ENCODE assay signal across 8 cellular contexts in genomic region chr5:96868603-96869371, GRCh38. TPM values are rescaled to one million over a fixed set of nuclear protein-coding genes. Genes with fewer than 3 reads are reported as not detected.
A peak's percentile ranks its signal among the peaks of the same experiment; 100 is the strongest.
DNase-seq lines count a peak whose midpoint lies in the region; ATAC-seq, FAIRE-seq and TF ChIP-seq lines count a peak whose summit lies in the region.

No MANE protein-coding gene starts in this region.

- TF ChIP-seq CTCF in A549 (IDR thresholded peaks at IDR 0.05) (peak; percentile 87), GM10266 (IDR thresholded peaks at IDR 0.05; ENCODE audit: control insufficient read depth, insufficient read depth, low read depth, missing control alignments) (peak; percentile 96), epithelial cell of esophagus (IDR thresholded peaks at IDR 0.05; ENCODE audit: insufficient read depth, low read depth, low read length, missing control alignments) (peak; percentile 100)

- CTCF ChIA-PET in A549 (lab: Yijun Ruan, JAX), result interaction anchor here (0.6 to 5.0 kb wide), 49 partner anchors 8 to 1088 kb away, joined by 3 to 30 read pairs (median 3); partner anchors contain the start of genes ERAP1, ERAP2, LIX1 and LNPEP

- POLR2A ChIA-PET in A549 (lab: Yijun Ruan, JAX), result interaction anchor here (1.0 to 1.2 kb wide), 2 partner anchors 61 to 67 kb away, joined by 3 to 4 read pairs; partner anchors contain the start of gene LNPEP
- POLR2A ChIA-PET in naive thymus-derived CD8-positive, alpha-beta T cell (lab: Charles Lee), result interaction anchor here (0.6 to 2.3 kb wide), 11 partner anchors 25 to 295 kb away, joined by 3 to 11 read pairs (median 4); partner anchors contain the start of genes ERAP1 and LNPEP

- H3K9me3 ChIP-seq in A549, result no peaks in the 10 kb centered on the region
- H3K9me3 ChIP-seq in HAP-1, result no peaks in the 10 kb centered on the region

- peak; percentile 84 to 92 for TF ChIP-seq RAD21 in A549 (conservative IDR thresholded peaks at IDR 0.05 in 1 of 2, IDR thresholded peaks at IDR 0.05 in 1 of 2)

- peak; percentile 54 to 76 for DNase-seq in A549 (ENCODE audit: low read depth in 1 of 2, low spot score in 1 of 2)
- DNase-seq in GM10266 (ENCODE audit: extremely low spot score), result peak; percentile 56
- DNase-seq in HAP-1 (ENCODE audit: low spot score in 2 of 2), result peak; percentile 28 to 61
- peak; percentile 67 for DNase-seq in LHCN-M2 (ENCODE audit: low read depth)
- peak; percentile 82 for DNase-seq in SK-MEL-5 (ENCODE audit: low read depth, low spot score)
- DNase-seq in epithelial cell of esophagus (ENCODE audit: low read depth), result peak; percentile 75
- DNase-seq in naive thymus-derived CD8-positive, alpha-beta T cell, result peak in 6 of 10 donors; percentile 25 to 71 (median 52)
- no peak for DNase-seq in T-helper 9 cell

- H3K36me3 ChIP-seq in HAP-1 (replicated peaks), result no peaks in the 10 kb centered on the region

- H3K9me3 Mint-ChIP-seq in naive thymus-derived CD8-positive, alpha-beta T cell, result no peaks in the 10 kb centered on the region

- H3K4me3 Mint-ChIP-seq in naive thymus-derived CD8-positive, alpha-beta T cell, result peak overlapping the region in 1 of 10 donors; percentile 11

- TF ChIP-seq EP300 in A549 (IDR thresholded peaks at IDR 0.05), result no peak

- no peak for TF ChIP-seq POLR2A in A549 (IDR thresholded peaks at IDR 0.05; ENCODE audit: low read length)

- H3K4me3 ChIP-seq in A549 (no peak overlapping the region), HAP-1 (no peak overlapping the region), epithelial cell of esophagus (ENCODE audit: low read length) (no peak overlapping the region)

- peaks cover 0 to 3% (median 0%) of the 10 kb centered on the region in 5 donors for H3K27me3 Mint-ChIP-seq in naive thymus-derived CD8-positive, alpha-beta T cell

- peak; percentile 95 to 98 for ATAC-seq in A549
- peak; percentile 97 to 98 for ATAC-seq in naive thymus-derived CD8-positive, alpha-beta T cell

- H3K27me3 ChIP-seq in HAP-1 (ENCODE audit: low read depth), result no peaks in the 10 kb centered on the region; the same call in 1 of the 2 replicates

- no peaks in the 10 kb centered on the region for H3K36me3 Mint-ChIP-seq in naive thymus-derived CD8-positive, alpha-beta T cell

- 20% methylated on average over 6 of the region's 6 CpGs for WGBS in A549 (ENCODE audit: missing lambda C conversion rate)

- in situ Hi-C loops in HAP-1 (cut with MboI; ENCODE audit: low sequenced_read_pairs), result no loop called here
- in situ Hi-C loops in SK-MEL-5 (cut with HindIII; ENCODE audit: low pct_unique_long_range_greater_than_20kb, low sequenced_read_pairs), result no loop called here

- H3K4me2 ChIP-seq in A549, result no peak overlapping the region

- no peaks in the 10 kb centered on the region for H3K4me1 ChIP-seq in A549
- H3K4me1 ChIP-seq in HAP-1, result no peaks in the 10 kb centered on the region

- peaks cover 16 to 47% (median 39%) of the 10 kb centered on the region in 4 donors for H3K4me1 Mint-ChIP-seq in naive thymus-derived CD8-positive, alpha-beta T cell

- peak overlapping the region in 2 of 10 donors; percentile 20 to 84 for H3K27ac Mint-ChIP-seq in naive thymus-derived CD8-positive, alpha-beta T cell

- FAIRE-seq in A549 (lab: Jason Lieb, UNC), result peak; percentile 97

- H3K27ac ChIP-seq in A549, result no peak overlapping the region

TF ChIP-seq in A549, 52 proteins besides CTCF, POLR2A, EP300 and RAD21:
- TF ChIP-seq JUNB (IDR thresholded peaks at IDR 0.05) (no peak), ZNF302 (CRISPR knock-in tag; IDR thresholded peaks at IDR 0.05) (no peak), GATA3 (IDR thresholded peaks at IDR 0.05; ENCODE audit: borderline replicate concordance) (no peak), SMC3 (IDR thresholded peaks at IDR 0.05) (peak; percentile 82)

RNA-seq across cellular contexts. Expression of gene ERAP2, which starts 7.5 kb away (rescaled TPM):
- polyA plus RNA-seq in A549 (2011; rRNA removed) (2.2 and 3.3 TPM in 2 replicates), A549 (2017; fragmentation: RNase III; extraction: RNeasy Plus Mini Kit Qiagen cat#74134 plus additional on column Dnase treatment) (0.96 to 1.5 TPM (median 1.0 TPM) in 3 replicates)
- 0.28 and 0.36 TPM in 2 replicates for polyA plus RNA-seq in A549 (2012; cell fraction: cytosol; rRNA removed)
- polyA plus RNA-seq in A549 (2012; cell fraction: nucleus; rRNA removed), result 0.44 and 0.67 TPM in 2 replicates
- polyA minus RNA-seq in A549 (2011; rRNA and poly(A)+ RNA removed), result 3.3 and 3.5 TPM in 2 replicates
- 19.3 and 26.9 TPM in 2 replicates for total RNA-seq in LHCN-M2 (2014; rRNA removed)
- polyA plus RNA-seq in LHCN-M2 (2012), result 7.4 TPM
- 2.4 and 3.5 TPM in 2 replicates for total RNA-seq in SK-MEL-5 (2014; rRNA removed; shearing (Covaris generic))
- 2.6 and 2.8 TPM in 2 replicates for polyA plus RNA-seq in SK-MEL-5 (2015; cell fraction: cytosol; rRNA removed)
- 3.9 and 6.9 TPM in 2 replicates for polyA plus RNA-seq in SK-MEL-5 (2015; cell fraction: nucleus; rRNA removed)
- total RNA-seq in naive thymus-derived CD8-positive, alpha-beta T cell, result 10 to 100 TPM; 82.9 to 98.6 TPM
- 100 to 1,000 TPM in 1 of 3 donors, 1 to 10 TPM in 2; 6.4 to 126 (median 6.6) TPM for polyA plus RNA-seq in naive thymus-derived CD8-positive, alpha-beta T cell
